12 cellular contexts compared by ENCODE assay signal in genomic region chr15:91627473-91628309, GRCh38.
A peak's percentile ranks its signal among the peaks of the same experiment; 100 is the strongest.
DNase-seq lines count a peak whose midpoint lies in the region; ATAC-seq and TF ChIP-seq lines count a peak whose summit lies in the region.
"Had no signal": no experiment of that assay in that cellular context is flagged by ENCODE, and none has a peak within 500 bp of the region (broad histone marks: within the 10 kb centered on the region; RNA-seq: fewer than 3 reads in every experiment).

No MANE protein-coding gene starts in this region.

- no peak for ATAC-seq in GM18502 (IDR thresholded peaks at IDR 0.05; ENCODE audit: poor library complexity, unreplicated experiment)

- H3K36me3 ChIP-seq in esophagus muscularis mucosa = no peaks in the 10 kb centered on the region
- no peaks in the 10 kb centered on the region for H3K36me3 ChIP-seq in Karpas-422 (ENCODE audit: insufficient read depth, low read length)

- H3K9me2 ChIP-seq in Karpas-422 (replicated peaks; ENCODE audit: insufficient read depth, low read length) = no peaks in the 10 kb centered on the region

- H3K9me3 ChIP-seq in esophagus muscularis mucosa = no peaks in the 10 kb centered on the region
- no peaks in the 10 kb centered on the region for H3K9me3 ChIP-seq in Karpas-422 (ENCODE audit: low read length)

- TF ChIP-seq CTCF in esophagus muscularis mucosa (IDR thresholded peaks at IDR 0.05) = no peak

- H3K9ac ChIP-seq in Karpas-422 (ENCODE audit: low read length) = no peak overlapping the region

- no peak overlapping the region for H2AFZ ChIP-seq in Karpas-422 (ENCODE audit: low read length)

- H3K27ac ChIP-seq in esophagus muscularis mucosa (replicated peaks in 1 of 4) = peak overlapping the region; percentile 47 to 72 (median 66)
- no peak overlapping the region for H3K27ac ChIP-seq in Karpas-422 (ENCODE audit: low read length)
- H3K27ac ChIP-seq: 22Rv1 had no signal

- TF ChIP-seq POLR2A in esophagus muscularis mucosa (IDR thresholded peaks at IDR 0.05; ENCODE audit: low read depth) = no peak

- intact Hi-C loops in esophagus muscularis mucosa (cut with DNase I) = no loop called here

- whole genome bisulfite sequencing in esophagus muscularis mucosa = 33% methylated on average over 11 of the region's 11 CpGs

- H3K4me2 ChIP-seq in Karpas-422 (ENCODE audit: low read depth, low read length, poor library complexity, severe bottlenecking) = no peak overlapping the region

- DNase-seq in DMS 273 (lab: John Stamatoyannopoulos, UW; ENCODE audit: unreplicated experiment) (peak; percentile 19), DMS 273 treated with DMSO at 0.1 percent for 48 hours (lab: John Stamatoyannopoulos, UW) (no peak), esophagus muscularis mucosa (ENCODE audit: extremely low spot score) (no peak), medulla oblongata (ENCODE audit: extremely low spot score) (peak; percentile 49), stromal cell of bone marrow (ENCODE audit: low read depth) (peak; percentile 6), Karpas-422 (no peak), cortex of kidney (lab: John Stamatoyannopoulos, UW) (no peak)
- DNase-seq: activated CD4-positive, alpha-beta memory T cell treated with anti-CD3 and anti-CD28 coated beads for 36 hours; naive B cell; stimulated activated naive CD4-positive, alpha-beta T cell treated with Interleukin-2 at 50 U/mL for 16 hours had no signal

- peaks cover 20 to 37% (median 31%) of the 10 kb centered on the region in 4 donors for H3K4me1 ChIP-seq in esophagus muscularis mucosa
- H3K4me1 ChIP-seq in Karpas-422 (ENCODE audit: low read length) = no peaks in the 10 kb centered on the region

- TF ChIP-seq EP300 in esophagus muscularis mucosa (IDR thresholded peaks at IDR 0.05) = no peak

- H4K20me1 ChIP-seq in Karpas-422 (ENCODE audit: insufficient read depth, low read depth, low read length) = no peaks in the 10 kb centered on the region

- H3K79me2 ChIP-seq in Karpas-422 (ENCODE audit: low read length) = no peaks in the 10 kb centered on the region

- no peaks in the 10 kb centered on the region for H3K27me3 ChIP-seq in esophagus muscularis mucosa
- H3K27me3 ChIP-seq in Karpas-422 (ENCODE audit: low read length) = no peaks in the 10 kb centered on the region

- H3K4me3 ChIP-seq in esophagus muscularis mucosa (no peak overlapping the region), Karpas-422 (ENCODE audit: low read length) (no peak overlapping the region)

Comparison
In these comparisons a context has a peak if more than half of its experiments do, and no peak if none do; other contexts are left out.
1. DNase-seq: peak in DMS 273 (single experiment), medulla oblongata (single experiment) and stromal cell of bone marrow (single experiment); none in DMS 273 treated with DMSO at 0.1 percent for 48 hours (single experiment), esophagus muscularis mucosa (single experiment), Karpas-422 (single experiment) and cortex of kidney (single experiment).